In the genomic region with DNA sequence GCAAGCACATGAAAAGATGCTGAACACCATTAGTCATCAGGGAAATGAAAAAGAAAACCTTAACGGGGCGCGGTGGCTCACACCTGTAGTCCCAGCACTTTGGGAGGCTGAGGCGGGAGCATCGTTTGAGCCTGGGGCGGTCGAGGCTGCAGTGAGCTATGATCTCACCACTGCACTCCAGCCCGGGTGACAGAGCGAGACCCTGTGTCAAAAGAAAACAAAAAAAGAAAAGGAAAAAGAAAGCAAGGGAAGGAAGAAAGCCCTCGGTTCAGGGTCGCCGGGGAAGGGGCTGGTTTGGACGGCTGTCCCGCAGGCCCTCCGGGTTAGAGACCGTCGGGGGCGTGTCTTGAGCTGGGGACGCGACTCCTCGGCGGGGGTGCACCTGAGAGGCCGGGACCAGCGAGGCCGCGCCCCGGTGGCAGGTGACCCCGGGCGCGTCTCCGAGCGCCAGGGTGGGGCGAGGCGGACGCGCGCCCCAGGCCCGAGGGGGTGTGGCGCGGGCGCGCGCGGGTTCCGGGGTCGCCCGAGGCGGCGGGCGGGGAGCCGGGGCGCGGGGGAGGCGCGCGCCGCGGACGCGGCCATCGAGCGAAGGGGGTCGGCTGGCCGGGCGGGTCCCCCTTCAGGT, we compare ENCODE assay signal across 8 cellular contexts. TPM values are rescaled to one million over a fixed set of nuclear protein-coding genes. Genes with fewer than 3 reads are reported as not detected.
DNase-seq lines count a peak whose midpoint lies in the region; ATAC-seq and TF ChIP-seq lines count a peak whose summit lies in the region.

No MANE protein-coding gene starts in this region.

- CTCF ChIA-PET in Calu3 (lab: Charles Lee), result no interaction called here

- H3K4me1 ChIP-seq in HUES64 (ENCODE audit: insufficient read depth, low read length) (no peaks in the 10 kb centered on the region), colonic mucosa (no peaks in the 10 kb centered on the region)

- H3K4me3 Mint-ChIP-seq in Calu3 (ENCODE audit: low read depth, unreplicated experiment), result peak overlapping the region; percentile 87
- H3K4me3 Mint-ChIP-seq in memory B cell, result peak overlapping the region; percentile 95
- H3K4me3 Mint-ChIP-seq in stimulated activated naive CD8-positive, alpha-beta T cell treated with anti-CD3 and anti-CD28 coated beads, Interleukin-15, Interleukin-2, amounts not matched to agents 100 ng/mL and 50 ng/mL, for 24 hours, result peak overlapping the region; percentile 91

- peak overlapping the region; percentile 98 for H3K27ac Mint-ChIP-seq in Calu3 (ENCODE audit: unreplicated experiment)
- H3K27ac Mint-ChIP-seq in memory B cell, result peak overlapping the region; percentile 96
- peak overlapping the region; percentile 97 for H3K27ac Mint-ChIP-seq in stimulated activated naive CD8-positive, alpha-beta T cell treated with anti-CD3 and anti-CD28 coated beads, Interleukin-15, Interleukin-2, amounts not matched to agents 100 ng/mL and 50 ng/mL, for 24 hours

- 4% methylated on average over 65 of the region's 65 CpGs for WGBS in HUES64

- peak; percentile 58 for ATAC-seq in GM21381 (IDR thresholded peaks at IDR 0.05; ENCODE audit: unreplicated experiment)
- peak; percentile 77 for ATAC-seq in memory B cell (ENCODE audit: low read depth)

- H3K27me3 Mint-ChIP-seq in Calu3 (ENCODE audit: unreplicated experiment), result no peaks in the 10 kb centered on the region
- no peaks in the 10 kb centered on the region for H3K27me3 Mint-ChIP-seq in memory B cell
- no peaks in the 10 kb centered on the region for H3K27me3 Mint-ChIP-seq in stimulated activated naive CD8-positive, alpha-beta T cell treated with anti-CD3 and anti-CD28 coated beads, Interleukin-15, Interleukin-2, amounts not matched to agents 100 ng/mL and 50 ng/mL, for 24 hours

- peaks cover 43% of the 10 kb centered on the region for H3K36me3 Mint-ChIP-seq in Calu3 (ENCODE audit: insufficient read depth, unreplicated experiment)
- peaks cover 3% of the 10 kb centered on the region for H3K36me3 Mint-ChIP-seq in memory B cell
- H3K36me3 Mint-ChIP-seq in stimulated activated naive CD8-positive, alpha-beta T cell treated with anti-CD3 and anti-CD28 coated beads, Interleukin-15, Interleukin-2, amounts not matched to agents 100 ng/mL and 50 ng/mL, for 24 hours (ENCODE audit: low read depth), result peaks cover 4% of the 10 kb centered on the region

- DNase-seq in Calu3 (peak; percentile 68), T-helper 22 cell (ENCODE audit: low read depth) (peak; percentile 55), colonic mucosa (peak; percentile 45), memory B cell (ENCODE audit: low spot score in 2 of 2) (peak in 1 of 2 donors; percentile 66), NCI-H226 (no peak)

- H3K27ac ChIP-seq in HUES64 (ENCODE audit: low read depth, low read length), result no peak overlapping the region
- no peak overlapping the region for H3K27ac ChIP-seq in colonic mucosa

- H3K4me3 ChIP-seq in HUES64 (ENCODE audit: low read length) (peak overlapping the region; percentile 71), colonic mucosa (peak overlapping the region; percentile 38)

- H3K27me3 ChIP-seq in HUES64 (ENCODE audit: insufficient read depth, low read length) (0 out of 2 replicates have a peak, but pooled peaks cover 2% of the 10 kb centered on the region), colonic mucosa (peaks cover 6% of the 10 kb centered on the region)

- H3K9me3 ChIP-seq in HUES64 (ENCODE audit: insufficient read depth, low read depth, low read length) (no peaks in the 10 kb centered on the region), colonic mucosa (no peaks in the 10 kb centered on the region)

- H3K9ac ChIP-seq in HUES64 (ENCODE audit: low read depth, low read length), result peak overlapping the region; percentile 76
- peak overlapping the region in 1 of 2 donors; percentile 43 for H3K9ac ChIP-seq in colonic mucosa (ENCODE audit: low read depth in 2 of 2, low read length in 2 of 2)

- BruUV-seq in Calu3 (replicated peaks; lab: Mats Ljungman, UMichigan), result no TSS peak

- peaks cover 17% of the 10 kb centered on the region for H3K4me1 Mint-ChIP-seq in Calu3 (ENCODE audit: low read depth, unreplicated experiment)
- peaks cover 15% of the 10 kb centered on the region for H3K4me1 Mint-ChIP-seq in memory B cell
- peaks cover 6% of the 10 kb centered on the region for H3K4me1 Mint-ChIP-seq in stimulated activated naive CD8-positive, alpha-beta T cell treated with anti-CD3 and anti-CD28 coated beads, Interleukin-15, Interleukin-2, amounts not matched to agents 100 ng/mL and 50 ng/mL, for 24 hours (ENCODE audit: low read depth)

- H3K36me3 ChIP-seq in HUES64 (ENCODE audit: insufficient read depth, low read length) (peaks cover 13% of the 10 kb centered on the region; the same call in 1 of the 2 replicates), colonic mucosa (no peaks in the 10 kb centered on the region)

- no peak for TF ChIP-seq CTCF in Calu3 (IDR thresholded peaks at IDR 0.05; ENCODE audit: unreplicated experiment)
- no peak for TF ChIP-seq CTCF in colonic mucosa (IDR thresholded peaks at IDR 0.05)

- H3K9me3 Mint-ChIP-seq in Calu3 (ENCODE audit: low read depth, unreplicated experiment) (no peaks in the 10 kb centered on the region), memory B cell (no peaks in the 10 kb centered on the region)
- H3K9me3 Mint-ChIP-seq in stimulated activated naive CD8-positive, alpha-beta T cell treated with anti-CD3 and anti-CD28 coated beads, Interleukin-15, Interleukin-2, amounts not matched to agents 100 ng/mL and 50 ng/mL, for 24 hours, result no peaks in the 10 kb centered on the region

- intact Hi-C loops in Calu3 (cut with micrococcal nuclease; ENCODE audit: unreplicated experiment) (no loop called here), colonic mucosa (cut with DNase I) (no loop called here)

RNA-seq across cellular contexts. Expression of gene PLXNA3, which starts 0.5 kb away (rescaled TPM):
- 74.0 and 82.6 TPM in 2 replicates for total RNA-seq in Calu3 (2022)
- polyA plus RNA-seq in HUES64 (2013, experiment 1 of 2), result 9.5 TPM
- polyA plus RNA-seq in HUES64 (2013, experiment 2 of 2), result 12.7 TPM
- total RNA-seq in colonic mucosa, result 10 to 100 TPM; 37.7 to 43.9 TPM

RNA-seq across cellular contexts. Expression of gene FAM50A, which starts 13.7 kb away (rescaled TPM):
- total RNA-seq in Calu3 (2022) (87.9 and 88.9 TPM in 2 replicates), colonic mucosa (10 to 100 TPM; 41.9 to 60.1 TPM)
- polyA plus RNA-seq in HUES64 (2013, experiment 1 of 2), result 43.4 TPM
- polyA plus RNA-seq in HUES64 (2013, experiment 2 of 2), result 46.3 TPM

RNA-seq across cellular contexts. Expression of gene GDI1, which starts 20.6 kb away (rescaled TPM):
- total RNA-seq in Calu3 (2022) (118 and 130 TPM in 2 replicates), colonic mucosa (10 to 100 TPM; 63.0 to 83.0 TPM)
- polyA plus RNA-seq in HUES64 (2013, experiment 1 of 2), result 66.3 TPM
- polyA plus RNA-seq in HUES64 (2013, experiment 2 of 2), result 73.5 TPM

RNA-seq across cellular contexts. Expression of gene LAGE3, which starts 21.5 kb away (rescaled TPM):
- total RNA-seq in Calu3 (2022) (25.5 and 25.6 TPM in 2 replicates), colonic mucosa (10 to 100 TPM; 10.0 to 35.3 TPM)
- 37.0 TPM for polyA plus RNA-seq in HUES64 (2013, experiment 1 of 2)
- polyA plus RNA-seq in HUES64 (2013, experiment 2 of 2), result 34.0 TPM

RNA-seq across cellular contexts. Expression of gene UBL4A, which starts 28.8 kb away (rescaled TPM):
- total RNA-seq in Calu3 (2022) (37.6 and 41.3 TPM in 2 replicates), colonic mucosa (10 to 100 TPM; 24.7 to 40.9 TPM)
- polyA plus RNA-seq in HUES64 (2013, experiment 1 of 2), result 19.0 TPM
- polyA plus RNA-seq in HUES64 (2013, experiment 2 of 2), result 23.5 TPM
